Comparison of ENCODE assay signal across 20 cellular contexts in genomic region chr2:19883486-19883885, GRCh38. TPM values are rescaled to one million over a fixed set of nuclear protein-coding genes. Genes with fewer than 3 reads are reported as not detected.
A peak's percentile ranks its signal among the peaks of the same experiment; 100 is the strongest.
DNase-seq lines count a peak whose midpoint lies in the region; ATAC-seq and TF ChIP-seq lines count a peak whose summit lies in the region.
"Had no signal": no experiment of that assay in that cellular context is flagged by ENCODE, and none has a peak within 500 bp of the region (broad histone marks: within the 10 kb centered on the region; RNA-seq: fewer than 3 reads in every experiment).

No MANE protein-coding gene starts in this region.

- WGBS in heart right ventricle, 2 donors: 46 to 47% methylated on average over 2 of the region's 2 CpGs

- intact Hi-C loops in heart right ventricle (cut with DNase I): no loop called here

- H3K4me1 ChIP-seq in right atrium auricular region (no peaks in the 10 kb centered on the region), heart right ventricle (no peaks in the 10 kb centered on the region), osteoblast (ENCODE audit: insufficient read depth, low read length) (peaks cover 3% of the 10 kb centered on the region)

- H3K4me3 ChIP-seq in right atrium auricular region (no peak overlapping the region), heart right ventricle (no peak overlapping the region), osteoblast (ENCODE audit: insufficient read depth, low read length) (no peak overlapping the region)
- H3K4me3 ChIP-seq: BLaER1 treated with 17β-estradiol and CSF1 and Interleukin-3, amounts not matched to agents 10 nM and 100 nM; GM12878 had no signal

- no peak overlapping the region for H3K4me2 ChIP-seq in osteoblast (ENCODE audit: insufficient read depth, low read length)

- DNase-seq in NCI-H82 (lab: John Stamatoyannopoulos, UW) (peak; percentile 19), NCI-H82 treated with DMSO at 0.1 percent for 48 hours (lab: John Stamatoyannopoulos, UW; ENCODE audit: unreplicated experiment) (no peak), right atrium auricular region (ENCODE audit: low spot score) (peak; percentile 40), heart right ventricle (no peak), left lobe of liver (ENCODE audit: low spot score) (peak; percentile 12), osteoblast (ENCODE audit: insufficient read length, low spot score, missing footprints) (no peak)
- DNase-seq in stimulated activated CD8-positive, alpha-beta memory T cell treated with anti-CD3 and anti-CD28 coated beads, Interleukin-4, amount 100 ng/mL, for 48 hours: peak; percentile 12
- DNase-seq: ACHN, DND-41, GOT3, NCI-H1105, NCI-H146, NCI-H2029, NCI-H345, NCI-H774 had no signal

- no peaks in the 10 kb centered on the region for H3K79me2 ChIP-seq in osteoblast (ENCODE audit: insufficient read depth, low read length)

- H3K27me3 ChIP-seq in right atrium auricular region (no peaks in the 10 kb centered on the region), heart right ventricle (no peaks in the 10 kb centered on the region), osteoblast (ENCODE audit: insufficient read depth, low read length) (no peaks in the 10 kb centered on the region)
- H3K27me3 ChIP-seq: BLaER1 treated with 17β-estradiol and CSF1 and Interleukin-3, amounts not matched to agents 10 nM and 100 nM had no signal

- no peak overlapping the region for H2AFZ ChIP-seq in osteoblast (ENCODE audit: low read length)

- no peak for TF ChIP-seq CTCF in right atrium auricular region (IDR thresholded peaks at IDR 0.05)
- no peak for TF ChIP-seq CTCF in heart right ventricle (IDR thresholded peaks at IDR 0.05)
- no peak for TF ChIP-seq CTCF in osteoblast (IDR thresholded peaks at IDR 0.05; ENCODE audit: extremely low read depth, low read depth, low read length)

- H3K9me3 ChIP-seq in right atrium auricular region: no peaks in the 10 kb centered on the region
- H3K9me3 ChIP-seq in heart right ventricle: no peaks in the 10 kb centered on the region
- H3K9me3 ChIP-seq in osteoblast (ENCODE audit: low read depth, low read length): no peaks in the 10 kb centered on the region

- H4K20me1 ChIP-seq in osteoblast (ENCODE audit: insufficient read depth, low read length): no peaks in the 10 kb centered on the region
- H4K20me1 ChIP-seq: BLaER1 treated with 17β-estradiol and CSF1 and Interleukin-3, amounts not matched to agents 10 nM and 100 nM had no signal

- H3K27ac ChIP-seq in right atrium auricular region (no peak overlapping the region), heart right ventricle (no peak overlapping the region), osteoblast (ENCODE audit: low read depth, low read length) (no peak overlapping the region)
- H3K27ac ChIP-seq: 22Rv1; BLaER1 treated with 17β-estradiol and CSF1 and Interleukin-3, amounts not matched to agents 10 nM and 100 nM had no signal

- ATAC-seq in heart right ventricle (no peak), left lobe of liver (no peak), HG03135 (IDR thresholded peaks at IDR 0.05; ENCODE audit: unreplicated experiment) (no peak)
- ATAC-seq: CD8-positive, alpha-beta T cell; GM12878 had no signal

- H3K36me3 ChIP-seq in right atrium auricular region (no peaks in the 10 kb centered on the region), heart right ventricle (no peaks in the 10 kb centered on the region), osteoblast (ENCODE audit: insufficient read depth, low read length) (no peaks in the 10 kb centered on the region)
- H3K36me3 ChIP-seq: BLaER1 treated with 17β-estradiol and CSF1 and Interleukin-3, amounts not matched to agents 10 nM and 100 nM had no signal

RNA-seq across cellular contexts. Expression of gene TTC32, which starts 18.3 kb away (rescaled TPM):
- total RNA-seq in right atrium auricular region (1 to 10 TPM; 3.7 to 6.6 TPM), heart right ventricle (1 to 10 TPM; 3.4 to 9.0 (median 6.0) TPM), left lobe of liver (4.9 TPM), osteoblast (10.3 and 14.8 TPM in 2 replicates)
- 10 to 100 TPM in 1 of 2 donors, 1 to 10 TPM in 1; 6.8 to 27.7 TPM for polyA plus RNA-seq in heart right ventricle

Comparison
In these comparisons a context has a peak if more than half of its experiments do, and no peak if none do; other contexts are left out.
1. DNase-seq: peak in NCI-H82 (single experiment), right atrium auricular region (single experiment), left lobe of liver (single experiment) and stimulated activated CD8-positive, alpha-beta memory T cell treated with anti-CD3 and anti-CD28 coated beads, Interleukin-4, amount 100 ng/mL, for 48 hours (single experiment); none in NCI-H82 treated with DMSO at 0.1 percent for 48 hours (single experiment), heart right ventricle (0 of 2) and osteoblast (single experiment).